Comparison of ENCODE assay signal across 15 cellular contexts in genomic region chr16:29117631-29118030, GRCh38.
DNase-seq lines count a peak whose midpoint lies in the region; ATAC-seq and TF ChIP-seq lines count a peak whose summit lies in the region.
"Had no signal": no experiment of that assay in that cellular context is flagged by ENCODE, and none has a peak within 500 bp of the region (broad histone marks: within the 10 kb centered on the region; RNA-seq: fewer than 3 reads in every experiment).

No MANE protein-coding gene starts in this region.

- no peak for ATAC-seq in activated CD8-positive, alpha-beta memory T cell treated with anti-CD3 and anti-CD28 coated beads, Interleukin-2, amount 10 ng/mL, durations not matched to agents 7 days and 5 days
- no peak for ATAC-seq in CD8-positive, alpha-beta T cell
- ATAC-seq in natural killer cell (no peak), GM18517 (IDR thresholded peaks at IDR 0.05; ENCODE audit: unreplicated experiment) (no peak), HG03565 (IDR thresholded peaks at IDR 0.05; ENCODE audit: unreplicated experiment) (no peak)
- no peak for ATAC-seq in activated T-helper 17 cell treated with anti-CD3 and anti-CD28 coated beads, Interleukin-2, amount 50 U/mL, for 72 hours (replicated peaks)

- POLR2A ChIA-PET in CD8-positive, alpha-beta T cell (lab: Charles Lee): no interaction called here

- H3K27ac Mint-ChIP-seq in activated CD8-positive, alpha-beta memory T cell treated with anti-CD3 and anti-CD28 coated beads, Interleukin-2, amount 10 ng/mL, durations not matched to agents 7 days and 5 days: peak overlapping the region; percentile 4
- H3K27ac Mint-ChIP-seq in CD8-positive, alpha-beta T cell: peak overlapping the region; percentile 87
- H3K27ac Mint-ChIP-seq in dendritic cell treated with granulocyte-macrophage colony-stimulating factor and Interleukin-4, amounts not matched to agents 40 ng/mL and 50 ng/mL, for 4 days: peak overlapping the region; percentile 77
- peak overlapping the region; percentile 98 for H3K27ac Mint-ChIP-seq in natural killer cell
- no peak overlapping the region for H3K27ac Mint-ChIP-seq in activated T-helper 17 cell treated with anti-CD3 and anti-CD28 coated beads, Interleukin-2, amount 50 U/mL, for 72 hours

- H3K9me3 ChIP-seq in CD8-positive, alpha-beta T cell (ENCODE audit: low read length): no peaks in the 10 kb centered on the region
- H3K9me3 ChIP-seq: SK-N-SH had no signal

- H3K27me3 ChIP-seq in CD8-positive, alpha-beta T cell (ENCODE audit: insufficient read depth, low read length): no peaks in the 10 kb centered on the region

- peaks cover 19% of the 10 kb centered on the region for H3K4me1 ChIP-seq in CD8-positive, alpha-beta T cell (ENCODE audit: insufficient read depth, low read length)

- H3K9me3 Mint-ChIP-seq in activated CD8-positive, alpha-beta memory T cell treated with anti-CD3 and anti-CD28 coated beads, Interleukin-2, amount 10 ng/mL, durations not matched to agents 7 days and 5 days (ENCODE audit: low read depth): no peaks in the 10 kb centered on the region
- no peaks in the 10 kb centered on the region for H3K9me3 Mint-ChIP-seq in CD8-positive, alpha-beta T cell
- H3K9me3 Mint-ChIP-seq in dendritic cell treated with granulocyte-macrophage colony-stimulating factor and Interleukin-4, amounts not matched to agents 40 ng/mL and 50 ng/mL, for 4 days: no peaks in the 10 kb centered on the region
- no peaks in the 10 kb centered on the region for H3K9me3 Mint-ChIP-seq in natural killer cell
- H3K9me3 Mint-ChIP-seq in activated T-helper 17 cell treated with anti-CD3 and anti-CD28 coated beads, Interleukin-2, amount 50 U/mL, for 72 hours: no peaks in the 10 kb centered on the region

- TF ChIP-seq CTCF in CD8-positive, alpha-beta T cell (IDR thresholded peaks at IDR 0.05): no peak
- no peak for TF ChIP-seq CTCF in natural killer cell (IDR thresholded peaks at IDR 0.05)

- peaks cover 5% of the 10 kb centered on the region for H3K36me3 ChIP-seq in CD8-positive, alpha-beta T cell (ENCODE audit: insufficient read depth, low read length)

- CTCF ChIA-PET in activated CD8-positive, alpha-beta memory T cell treated with anti-CD3 and anti-CD28 coated beads, Interleukin-2, amount 10 ng/mL, durations not matched to agents 7 days and 5 days (lab: Charles Lee): interaction anchor here (0.6 kb wide), 1 partner anchor 915 kb away, joined by 3 read pairs; no protein-coding TSS in a partner anchor
- CTCF ChIA-PET in CD8-positive, alpha-beta T cell (lab: Charles Lee): no interaction called here

- intact Hi-C loops in CD8-positive, alpha-beta T cell (cut with DNase I, micrococcal nuclease): loop anchor here in 1 of 2 experiments (2.0 kb wide), 1 partner anchor 31 kb away; no protein-coding TSS in a partner anchor
- intact Hi-C loops in dendritic cell treated with granulocyte-macrophage colony-stimulating factor and Interleukin-4, amounts not matched to agents 40 ng/mL and 50 ng/mL, for 4 days (cut with micrococcal nuclease): loop anchor here (10.0 kb wide), 1 partner anchor 57 kb away; no protein-coding TSS in a partner anchor
- intact Hi-C loops in natural killer cell (cut with micrococcal nuclease): loop anchor here (10.0 kb wide), 1 partner anchor 507 kb away; no protein-coding TSS in a partner anchor

- H3K27ac ChIP-seq in CD8-positive, alpha-beta T cell (ENCODE audit: low read depth, low read length): no peak overlapping the region

- H3K36me3 Mint-ChIP-seq in activated CD8-positive, alpha-beta memory T cell treated with anti-CD3 and anti-CD28 coated beads, Interleukin-2, amount 10 ng/mL, durations not matched to agents 7 days and 5 days: peaks cover 36% of the 10 kb centered on the region
- H3K36me3 Mint-ChIP-seq in CD8-positive, alpha-beta T cell: peaks cover 58% of the 10 kb centered on the region
- H3K36me3 Mint-ChIP-seq in dendritic cell treated with granulocyte-macrophage colony-stimulating factor and Interleukin-4, amounts not matched to agents 40 ng/mL and 50 ng/mL, for 4 days (ENCODE audit: low read depth): peaks cover 40% of the 10 kb centered on the region
- no peaks in the 10 kb centered on the region for H3K36me3 Mint-ChIP-seq in natural killer cell
- peaks cover 88% of the 10 kb centered on the region for H3K36me3 Mint-ChIP-seq in activated T-helper 17 cell treated with anti-CD3 and anti-CD28 coated beads, Interleukin-2, amount 50 U/mL, for 72 hours (ENCODE audit: low read depth)

- DNase-seq in activated CD8-positive, alpha-beta memory T cell treated with anti-CD3 and anti-CD28 coated beads, Interleukin-2, amount 10 ng/mL, durations not matched to agents 7 days and 5 days: no peak
- no peak for DNase-seq in activated CD8-positive, alpha-beta memory T cell treated with anti-CD3 and anti-CD28 coated beads, Interleukin-2, amount 50 U/mL, for 4 hours
- no peak for DNase-seq in CD8-positive, alpha-beta T cell
- DNase-seq in natural killer cell: no peak
- DNase-seq: COR-L47, DMS153, EL, H7, NCI-H1092, NCI-H1694 treated with DMSO at 0.1 percent for 48 hours, SK-N-SH had no signal

- H3K27me3 Mint-ChIP-seq in activated CD8-positive, alpha-beta memory T cell treated with anti-CD3 and anti-CD28 coated beads, Interleukin-2, amount 10 ng/mL, durations not matched to agents 7 days and 5 days: no peaks in the 10 kb centered on the region
- no peaks in the 10 kb centered on the region for H3K27me3 Mint-ChIP-seq in CD8-positive, alpha-beta T cell (ENCODE audit: low read depth)
- H3K27me3 Mint-ChIP-seq in dendritic cell treated with granulocyte-macrophage colony-stimulating factor and Interleukin-4, amounts not matched to agents 40 ng/mL and 50 ng/mL, for 4 days: peaks cover 23% of the 10 kb centered on the region
- no peaks in the 10 kb centered on the region for H3K27me3 Mint-ChIP-seq in natural killer cell (ENCODE audit: low read depth in 2 of 2)
- no peaks in the 10 kb centered on the region for H3K27me3 Mint-ChIP-seq in activated T-helper 17 cell treated with anti-CD3 and anti-CD28 coated beads, Interleukin-2, amount 50 U/mL, for 72 hours

- peaks cover 48% of the 10 kb centered on the region for H3K4me1 Mint-ChIP-seq in activated CD8-positive, alpha-beta memory T cell treated with anti-CD3 and anti-CD28 coated beads, Interleukin-2, amount 10 ng/mL, durations not matched to agents 7 days and 5 days
- H3K4me1 Mint-ChIP-seq in CD8-positive, alpha-beta T cell (ENCODE audit: low read depth): peaks cover 32% of the 10 kb centered on the region
- peaks cover 46% of the 10 kb centered on the region for H3K4me1 Mint-ChIP-seq in dendritic cell treated with granulocyte-macrophage colony-stimulating factor and Interleukin-4, amounts not matched to agents 40 ng/mL and 50 ng/mL, for 4 days (ENCODE audit: low read depth)
- H3K4me1 Mint-ChIP-seq in natural killer cell: peaks cover 56 to 58% of the 10 kb centered on the region in 2 donors
- peaks cover 28% of the 10 kb centered on the region for H3K4me1 Mint-ChIP-seq in activated T-helper 17 cell treated with anti-CD3 and anti-CD28 coated beads, Interleukin-2, amount 50 U/mL, for 72 hours

- no peak overlapping the region for H3K4me3 Mint-ChIP-seq in activated CD8-positive, alpha-beta memory T cell treated with anti-CD3 and anti-CD28 coated beads, Interleukin-2, amount 10 ng/mL, durations not matched to agents 7 days and 5 days
- no peak overlapping the region for H3K4me3 Mint-ChIP-seq in CD8-positive, alpha-beta T cell
- peak overlapping the region; percentile 17 for H3K4me3 Mint-ChIP-seq in dendritic cell treated with granulocyte-macrophage colony-stimulating factor and Interleukin-4, amounts not matched to agents 40 ng/mL and 50 ng/mL, for 4 days
- H3K4me3 Mint-ChIP-seq in natural killer cell: peak overlapping the region; percentile 6
- H3K4me3 Mint-ChIP-seq in activated T-helper 17 cell treated with anti-CD3 and anti-CD28 coated beads, Interleukin-2, amount 50 U/mL, for 72 hours: no peak overlapping the region

- H3K4me3 ChIP-seq in CD8-positive, alpha-beta T cell (ENCODE audit: low read depth, low read length): no peak overlapping the region

Comparison
In these comparisons a context has a peak if more than half of its experiments do, and no peak if none do; other contexts are left out.
1. H3K4me3 Mint-ChIP-seq: peak in dendritic cell treated with granulocyte-macrophage colony-stimulating factor and Interleukin-4, amounts not matched to agents 40 ng/mL and 50 ng/mL, for 4 days (single experiment) and natural killer cell (single experiment); none in activated CD8-positive, alpha-beta memory T cell treated with anti-CD3 and anti-CD28 coated beads, Interleukin-2, amount 10 ng/mL, durations not matched to agents 7 days and 5 days (single experiment), CD8-positive, alpha-beta T cell (single experiment) and activated T-helper 17 cell treated with anti-CD3 and anti-CD28 coated beads, Interleukin-2, amount 50 U/mL, for 72 hours (single experiment).